In genomic region chr17:193841-194806, GRCh38 we compare ENCODE assay signal across 1 cellular context.
TF ChIP-seq lines count a peak whose summit lies in the region.

No MANE protein-coding gene starts in this region.

TF ChIP-seq in HepG2, 621 proteins besides CTCF, POLR2A, EP300 and RAD21 (continued from another document and continues in another):
- 0 out of 2 replicates have a peak, but pooled peaks have one; percentile 44 for TF ChIP-seq ETS1 (CRISPR knock-in tag; IDR thresholded peaks at IDR 0.05)
- no peak for TF ChIP-seq ELF4 (CRISPR knock-in tag; IDR thresholded peaks at IDR 0.05; ENCODE audit: borderline replicate concordance)
- TF ChIP-seq DNMT1 (CRISPR knock-in tag; IDR thresholded peaks at IDR 0.05): no peak
- no peak for TF ChIP-seq ZNF530 (CRISPR knock-in tag; IDR thresholded peaks at IDR 0.05; ENCODE audit: low read depth)
- TF ChIP-seq DR1 (CRISPR knock-in tag; IDR thresholded peaks at IDR 0.05): no peak
- TF ChIP-seq, protein P1, sequence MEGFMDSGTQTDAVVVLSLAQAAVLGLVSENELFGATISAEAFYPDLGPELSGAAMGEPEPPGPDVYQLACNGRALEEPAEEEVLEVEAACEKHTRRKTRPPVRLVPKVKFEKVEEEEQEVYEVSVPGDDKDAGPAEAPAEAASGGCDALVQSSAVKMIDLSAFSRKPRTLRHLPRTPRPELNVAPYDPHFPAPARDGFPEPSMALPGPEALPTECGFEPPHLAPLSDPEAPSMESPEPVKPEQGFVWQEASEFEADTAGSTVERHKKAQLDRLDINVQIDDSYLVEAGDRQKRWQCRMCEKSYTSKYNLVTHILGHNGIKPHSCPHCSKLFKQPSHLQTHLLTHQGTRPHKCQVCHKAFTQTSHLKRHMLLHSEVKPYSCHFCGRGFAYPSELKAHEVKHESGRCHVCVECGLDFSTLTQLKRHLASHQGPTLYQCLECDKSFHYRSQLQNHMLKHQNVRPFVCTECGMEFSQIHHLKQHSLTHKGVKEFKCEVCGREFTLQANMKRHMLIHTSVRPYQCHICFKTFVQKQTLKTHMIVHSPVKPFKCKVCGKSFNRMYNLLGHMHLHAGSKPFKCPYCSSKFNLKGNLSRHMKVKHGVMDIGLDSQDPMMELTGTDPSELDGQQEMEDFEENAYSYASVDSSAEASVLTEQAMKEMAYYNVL (CRISPR knock-in tag; IDR thresholded peaks at IDR 0.05; ENCODE audit: borderline replicate concordance): no peak; the same call in 1 of the 2 replicates
- TF ChIP-seq, protein P2, sequence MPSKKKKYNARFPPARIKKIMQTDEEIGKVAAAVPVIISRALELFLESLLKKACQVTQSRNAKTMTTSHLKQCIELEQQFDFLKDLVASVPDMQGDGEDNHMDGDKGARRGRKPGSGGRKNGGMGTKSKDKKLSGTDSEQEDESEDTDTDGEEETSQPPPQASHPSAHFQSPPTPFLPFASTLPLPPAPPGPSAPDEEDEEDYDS (CRISPR knock-in tag; IDR thresholded peaks at IDR 0.05): no peak
- no peak for TF ChIP-seq MXD4 (CRISPR knock-in tag; IDR thresholded peaks at IDR 0.05)
- TF ChIP-seq MATR3 (CRISPR knock-in tag; IDR thresholded peaks at IDR 0.05): no peak
- TF ChIP-seq ZNF30 (CRISPR knock-in tag; IDR thresholded peaks at IDR 0.05): no peak
- no peak for TF ChIP-seq GPN1 (CRISPR knock-in tag; IDR thresholded peaks at IDR 0.05; ENCODE audit: borderline replicate concordance)
- no peak for TF ChIP-seq ZNF33A (CRISPR knock-in tag; IDR thresholded peaks at IDR 0.05; ENCODE audit: borderline replicate concordance)
- TF ChIP-seq CEBPZ (IDR thresholded peaks at IDR 0.05; ENCODE audit: low read length): no peak
- no peak for TF ChIP-seq ZNF264 (CRISPR knock-in tag; IDR thresholded peaks at IDR 0.05)
- TF ChIP-seq RFX3 (CRISPR knock-in tag; IDR thresholded peaks at IDR 0.05): no peak
- TF ChIP-seq ZNF335 (CRISPR knock-in tag; IDR thresholded peaks at IDR 0.05): no peak
- no peak for TF ChIP-seq TBX3 (IDR thresholded peaks at IDR 0.05; ENCODE audit: borderline replicate concordance)
- peak; percentile 16; the same call in 1 of the 2 replicates for TF ChIP-seq REPIN1 (CRISPR knock-in tag; IDR thresholded peaks at IDR 0.05; ENCODE audit: borderline replicate concordance, low read depth)
- TF ChIP-seq, protein P3, sequence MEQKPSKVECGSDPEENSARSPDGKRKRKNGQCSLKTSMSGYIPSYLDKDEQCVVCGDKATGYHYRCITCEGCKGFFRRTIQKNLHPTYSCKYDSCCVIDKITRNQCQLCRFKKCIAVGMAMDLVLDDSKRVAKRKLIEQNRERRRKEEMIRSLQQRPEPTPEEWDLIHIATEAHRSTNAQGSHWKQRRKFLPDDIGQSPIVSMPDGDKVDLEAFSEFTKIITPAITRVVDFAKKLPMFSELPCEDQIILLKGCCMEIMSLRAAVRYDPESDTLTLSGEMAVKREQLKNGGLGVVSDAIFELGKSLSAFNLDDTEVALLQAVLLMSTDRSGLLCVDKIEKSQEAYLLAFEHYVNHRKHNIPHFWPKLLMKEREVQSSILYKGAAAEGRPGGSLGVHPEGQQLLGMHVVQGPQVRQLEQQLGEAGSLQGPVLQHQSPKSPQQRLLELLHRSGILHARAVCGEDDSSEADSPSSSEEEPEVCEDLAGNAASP (CRISPR knock-in tag; IDR thresholded peaks at IDR 0.05; ENCODE audit: borderline replicate concordance): no peak
- TF ChIP-seq, protein P4, sequence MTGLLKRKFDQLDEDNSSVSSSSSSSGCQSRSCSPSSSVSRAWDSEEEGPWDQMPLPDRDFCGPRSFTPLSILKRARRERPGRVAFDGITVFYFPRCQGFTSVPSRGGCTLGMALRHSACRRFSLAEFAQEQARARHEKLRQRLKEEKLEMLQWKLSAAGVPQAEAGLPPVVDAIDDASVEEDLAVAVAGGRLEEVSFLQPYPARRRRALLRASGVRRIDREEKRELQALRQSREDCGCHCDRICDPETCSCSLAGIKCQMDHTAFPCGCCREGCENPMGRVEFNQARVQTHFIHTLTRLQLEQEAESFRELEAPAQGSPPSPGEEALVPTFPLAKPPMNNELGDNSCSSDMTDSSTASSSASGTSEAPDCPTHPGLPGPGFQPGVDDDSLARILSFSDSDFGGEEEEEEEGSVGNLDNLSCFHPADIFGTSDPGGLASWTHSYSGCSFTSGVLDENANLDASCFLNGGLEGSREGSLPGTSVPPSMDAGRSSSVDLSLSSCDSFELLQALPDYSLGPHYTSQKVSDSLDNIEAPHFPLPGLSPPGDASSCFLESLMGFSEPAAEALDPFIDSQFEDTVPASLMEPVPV (CRISPR knock-in tag; IDR thresholded peaks at IDR 0.05): no peak
- no peak for TF ChIP-seq TSC22D2 (CRISPR knock-in tag; IDR thresholded peaks at IDR 0.05; ENCODE audit: borderline replicate concordance)
- no peak for TF ChIP-seq NKX3-1 (CRISPR knock-in tag; IDR thresholded peaks at IDR 0.05)
- TF ChIP-seq, protein P5, sequence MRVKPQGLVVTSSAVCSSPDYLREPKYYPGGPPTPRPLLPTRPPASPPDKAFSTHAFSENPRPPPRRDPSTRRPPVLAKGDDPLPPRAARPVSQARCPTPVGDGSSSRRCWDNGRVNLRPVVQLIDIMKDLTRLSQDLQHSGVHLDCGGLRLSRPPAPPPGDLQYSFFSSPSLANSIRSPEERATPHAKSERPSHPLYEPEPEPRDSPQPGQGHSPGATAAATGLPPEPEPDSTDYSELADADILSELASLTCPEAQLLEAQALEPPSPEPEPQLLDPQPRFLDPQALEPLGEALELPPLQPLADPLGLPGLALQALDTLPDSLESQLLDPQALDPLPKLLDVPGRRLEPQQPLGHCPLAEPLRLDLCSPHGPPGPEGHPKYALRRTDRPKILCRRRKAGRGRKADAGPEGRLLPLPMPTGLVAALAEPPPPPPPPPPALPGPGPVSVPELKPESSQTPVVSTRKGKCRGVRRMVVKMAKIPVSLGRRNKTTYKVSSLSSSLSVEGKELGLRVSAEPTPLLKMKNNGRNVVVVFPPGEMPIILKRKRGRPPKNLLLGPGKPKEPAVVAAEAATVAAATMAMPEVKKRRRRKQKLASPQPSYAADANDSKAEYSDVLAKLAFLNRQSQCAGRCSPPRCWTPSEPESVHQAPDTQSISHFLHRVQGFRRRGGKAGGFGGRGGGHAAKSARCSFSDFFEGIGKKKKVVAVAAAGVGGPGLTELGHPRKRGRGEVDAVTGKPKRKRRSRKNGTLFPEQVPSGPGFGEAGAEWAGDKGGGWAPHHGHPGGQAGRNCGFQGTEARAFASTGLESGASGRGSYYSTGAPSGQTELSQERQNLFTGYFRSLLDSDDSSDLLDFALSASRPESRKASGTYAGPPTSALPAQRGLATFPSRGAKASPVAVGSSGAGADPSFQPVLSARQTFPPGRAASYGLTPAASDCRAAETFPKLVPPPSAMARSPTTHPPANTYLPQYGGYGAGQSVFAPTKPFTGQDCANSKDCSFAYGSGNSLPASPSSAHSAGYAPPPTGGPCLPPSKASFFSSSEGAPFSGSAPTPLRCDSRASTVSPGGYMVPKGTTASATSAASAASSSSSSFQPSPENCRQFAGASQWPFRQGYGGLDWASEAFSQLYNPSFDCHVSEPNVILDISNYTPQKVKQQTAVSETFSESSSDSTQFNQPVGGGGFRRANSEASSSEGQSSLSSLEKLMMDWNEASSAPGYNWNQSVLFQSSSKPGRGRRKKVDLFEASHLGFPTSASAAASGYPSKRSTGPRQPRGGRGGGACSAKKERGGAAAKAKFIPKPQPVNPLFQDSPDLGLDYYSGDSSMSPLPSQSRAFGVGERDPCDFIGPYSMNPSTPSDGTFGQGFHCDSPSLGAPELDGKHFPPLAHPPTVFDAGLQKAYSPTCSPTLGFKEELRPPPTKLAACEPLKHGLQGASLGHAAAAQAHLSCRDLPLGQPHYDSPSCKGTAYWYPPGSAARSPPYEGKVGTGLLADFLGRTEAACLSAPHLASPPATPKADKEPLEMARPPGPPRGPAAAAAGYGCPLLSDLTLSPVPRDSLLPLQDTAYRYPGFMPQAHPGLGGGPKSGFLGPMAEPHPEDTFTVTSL (CRISPR knock-in tag; IDR thresholded peaks at IDR 0.05; ENCODE audit: borderline replicate concordance): no peak
- TF ChIP-seq, protein P6, sequence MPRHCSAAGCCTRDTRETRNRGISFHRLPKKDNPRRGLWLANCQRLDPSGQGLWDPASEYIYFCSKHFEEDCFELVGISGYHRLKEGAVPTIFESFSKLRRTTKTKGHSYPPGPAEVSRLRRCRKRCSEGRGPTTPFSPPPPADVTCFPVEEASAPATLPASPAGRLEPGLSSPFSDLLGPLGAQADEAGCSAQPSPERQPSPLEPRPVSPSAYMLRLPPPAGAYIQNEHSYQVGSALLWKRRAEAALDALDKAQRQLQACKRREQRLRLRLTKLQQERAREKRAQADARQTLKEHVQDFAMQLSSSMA (CRISPR knock-in tag; IDR thresholded peaks at IDR 0.05): no peak
- TF ChIP-seq HIVEP1 (CRISPR knock-in tag; IDR thresholded peaks at IDR 0.05): no peak; the same call in 1 of the 2 replicates
- TF ChIP-seq RBM39 (IDR thresholded peaks at IDR 0.05; ENCODE audit: low read depth, low read length, poor library complexity, severe bottlenecking): peak; percentile 40
- TF ChIP-seq REST (IDR thresholded peaks at IDR 0.05; ENCODE audit: borderline replicate concordance in 1 of 2, low read depth in 1 of 2, low read length in 2 of 2): peak; percentile 4 to 66; a peak in 2 of 4 replicates
- TF ChIP-seq ZNF772 (CRISPR knock-in tag; IDR thresholded peaks at IDR 0.05): no peak
- no peak for TF ChIP-seq ISL2 (CRISPR knock-in tag; IDR thresholded peaks at IDR 0.05)
- no peak for TF ChIP-seq CREM (IDR thresholded peaks at IDR 0.05)
- no peak for TF ChIP-seq CREM (CRISPR knock-in tag; IDR thresholded peaks at IDR 0.05)
- TF ChIP-seq SCMH1 (CRISPR knock-in tag; IDR thresholded peaks at IDR 0.05; ENCODE audit: borderline replicate concordance): no peak
- TF ChIP-seq ZNF317 (CRISPR knock-in tag; IDR thresholded peaks at IDR 0.05): no peak
- TF ChIP-seq PLRG1 (conservative IDR thresholded peaks at IDR 0.05): no peak
- no peak for TF ChIP-seq ZNF207 (IDR thresholded peaks at IDR 0.05; ENCODE audit: borderline replicate concordance)
- no peak for TF ChIP-seq ZNF143 (CRISPR knock-in tag; IDR thresholded peaks at IDR 0.05)
- no peak for TF ChIP-seq RORA (CRISPR knock-in tag; IDR thresholded peaks at IDR 0.05)
- TF ChIP-seq MED1 (CRISPR knock-in tag; IDR thresholded peaks at IDR 0.05): 0 out of 2 replicates have a peak, but pooled peaks have one; percentile 29
- TF ChIP-seq, protein P7, sequence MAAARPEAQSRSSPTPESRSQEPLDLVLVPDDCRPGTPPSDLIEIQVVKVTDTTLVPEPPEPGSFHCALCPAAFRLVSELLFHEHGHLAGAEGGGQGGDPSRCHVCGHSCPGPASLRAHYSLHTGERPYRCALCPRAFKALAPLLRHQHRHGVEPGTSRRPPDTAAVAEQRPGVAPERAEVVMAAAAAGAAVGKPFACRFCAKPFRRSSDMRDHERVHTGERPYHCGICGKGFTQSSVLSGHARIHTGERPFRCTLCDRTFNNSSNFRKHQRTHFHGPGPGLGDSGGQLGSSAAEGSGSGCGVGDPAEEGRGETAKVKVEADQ (CRISPR knock-in tag; IDR thresholded peaks at IDR 0.05; ENCODE audit: borderline replicate concordance): no peak
- TF ChIP-seq PHF8 (CRISPR knock-in tag; IDR thresholded peaks at IDR 0.05): no peak; the same call in 1 of the 2 replicates
